ENCODE assay signal across 11 cellular contexts in the genomic region with DNA sequence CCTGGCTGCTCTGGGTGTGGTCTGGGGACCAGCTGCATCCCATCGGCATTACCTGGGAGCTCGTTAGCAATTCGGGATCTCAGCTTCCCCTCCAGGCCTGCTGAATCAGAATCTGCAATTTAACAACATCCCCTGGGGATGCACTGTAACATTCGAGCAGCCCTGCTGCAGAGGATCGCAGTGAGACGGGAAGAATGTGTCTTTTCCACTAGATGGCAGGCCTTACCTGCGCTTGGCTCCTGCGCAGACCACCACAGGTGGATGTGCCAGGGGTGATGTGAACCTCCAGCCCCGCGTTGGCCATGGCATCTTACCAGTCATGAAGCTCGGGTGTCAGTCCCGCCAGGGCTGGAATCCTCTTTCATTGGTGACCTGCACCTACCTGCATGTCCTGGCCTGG.
DNase-seq lines count a peak whose midpoint lies in the region; ATAC-seq and TF ChIP-seq lines count a peak whose summit lies in the region.
"Had no signal": no experiment of that assay in that cellular context is flagged by ENCODE, and none has a peak within 500 bp of the region (broad histone marks: within the 10 kb centered on the region; RNA-seq: fewer than 3 reads in every experiment).

No MANE protein-coding gene starts in this region.

- H3K4me1 ChIP-seq in osteoblast (ENCODE audit: insufficient read depth, low read length): no peaks in the 10 kb centered on the region
- H3K4me1 ChIP-seq: SJCRH30 had no signal

- no peak overlapping the region for H3K4me3 ChIP-seq in choroid plexus epithelial cell (ENCODE audit: low read depth, low read length)
- no peak overlapping the region for H3K4me3 ChIP-seq in osteoblast (ENCODE audit: insufficient read depth, low read length)
- H3K4me3 ChIP-seq: SJCRH30 had no signal

- TF ChIP-seq CTCF in choroid plexus epithelial cell (conservative IDR thresholded peaks at IDR 0.05; ENCODE audit: low read depth, low read length): peak; percentile 32
- TF ChIP-seq CTCF in progenitor cell of endocrine pancreas (IDR thresholded peaks at IDR 0.05; ENCODE audit: unreplicated experiment): peak; percentile 79
- no peak for TF ChIP-seq CTCF in osteoblast (IDR thresholded peaks at IDR 0.05; ENCODE audit: extremely low read depth, low read depth, low read length)

- H2AFZ ChIP-seq in osteoblast (ENCODE audit: low read length): no peak overlapping the region

- no peak overlapping the region for H3K27ac ChIP-seq in osteoblast (ENCODE audit: low read depth, low read length)
- H3K27ac ChIP-seq: SJCRH30 had no signal

- no peak overlapping the region for H3K4me3 Mint-ChIP-seq in progenitor cell of endocrine pancreas (ENCODE audit: low read depth)

- DNase-seq in NCI-H146 (lab: John Stamatoyannopoulos, UW) (peak; percentile 13), NCI-H146 treated with DMSO at 0.1 percent for 48 hours (lab: John Stamatoyannopoulos, UW; ENCODE audit: unreplicated experiment) (no peak), NCI-H2227 (lab: John Stamatoyannopoulos, UW; ENCODE audit: unreplicated experiment) (peak; percentile 50), choroid plexus epithelial cell (ENCODE audit: low read depth) (peak; percentile 1), progenitor cell of endocrine pancreas (ENCODE audit: low spot score, unreplicated experiment) (peak; percentile 32), osteoblast (ENCODE audit: insufficient read length, low spot score, missing footprints) (no peak)
- DNase-seq: central memory CD4-positive, alpha-beta T cell; KBM-7 had no signal

- no peaks in the 10 kb centered on the region for H3K27me3 ChIP-seq in osteoblast (ENCODE audit: insufficient read depth, low read length)
- H3K27me3 ChIP-seq: SJCRH30 had no signal

- H3K36me3 Mint-ChIP-seq in progenitor cell of endocrine pancreas (ENCODE audit: insufficient read depth): no peaks in the 10 kb centered on the region

- H3K9me3 ChIP-seq in osteoblast (ENCODE audit: low read depth, low read length): no peaks in the 10 kb centered on the region
- H3K9me3 ChIP-seq: SJCRH30 had no signal

- no peaks in the 10 kb centered on the region for H3K9me3 Mint-ChIP-seq in progenitor cell of endocrine pancreas (ENCODE audit: low read depth)

- H3K27me3 Mint-ChIP-seq in progenitor cell of endocrine pancreas: peaks cover 37% of the 10 kb centered on the region

- H3K4me1 Mint-ChIP-seq in progenitor cell of endocrine pancreas (ENCODE audit: low read depth): no peaks in the 10 kb centered on the region

- ATAC-seq in HG02798 (IDR thresholded peaks at IDR 0.05; ENCODE audit: poor library complexity, unreplicated experiment): no peak
- no peak for ATAC-seq in GM19463 (IDR thresholded peaks at IDR 0.05; ENCODE audit: unreplicated experiment)

- no peaks in the 10 kb centered on the region for H3K36me3 ChIP-seq in osteoblast (ENCODE audit: insufficient read depth, low read length)
- H3K36me3 ChIP-seq: SJCRH30 had no signal

- H3K27ac Mint-ChIP-seq in progenitor cell of endocrine pancreas: no peak overlapping the region

- H3K4me2 ChIP-seq in osteoblast (ENCODE audit: insufficient read depth, low read length): no peak overlapping the region

- no peaks in the 10 kb centered on the region for H4K20me1 ChIP-seq in osteoblast (ENCODE audit: insufficient read depth, low read length)

- H3K79me2 ChIP-seq in osteoblast (ENCODE audit: insufficient read depth, low read length): no peaks in the 10 kb centered on the region

Comparison
In these comparisons a context has a peak if more than half of its experiments do, and no peak if none do; other contexts are left out.
1. DNase-seq: peak in NCI-H146 (single experiment), NCI-H2227 (single experiment), choroid plexus epithelial cell (single experiment) and progenitor cell of endocrine pancreas (single experiment); none in NCI-H146 treated with DMSO at 0.1 percent for 48 hours (single experiment) and osteoblast (single experiment).